Comparison of ENCODE assay signal across 1 cellular context in genomic region chr16:807345-808251, GRCh38.
TF ChIP-seq lines count a peak whose summit lies in the region.

No MANE protein-coding gene starts in this region.

TF ChIP-seq in HCT116, 20 proteins besides CTCF, POLR2A, EP300 and RAD21 (continued from another document):
- TF ChIP-seq ZBTB33 (IDR thresholded peaks at IDR 0.05; ENCODE audit: extremely low read depth, insufficient replicate concordance, low read length) (peak; percentile 44), EZH2phosphoT487 (IDR thresholded peaks at IDR 0.05; ENCODE audit: borderline replicate concordance) (no peak), CBX3 (IDR thresholded peaks at IDR 0.05; ENCODE audit: low read depth) (no peak), EGR1 (IDR thresholded peaks at IDR 0.05; ENCODE audit: low read depth) (peak; percentile 87), YY1 (IDR thresholded peaks at IDR 0.05; ENCODE audit: extremely low read depth, insufficient replicate concordance, low read depth, low read length) (peak; percentile 100), FOSL1 (IDR thresholded peaks at IDR 0.05; ENCODE audit: low read depth) (no peak), TCF7L2 (IDR thresholded peaks at IDR 0.05; ENCODE audit: borderline replicate concordance, extremely low read depth, insufficient read depth, insufficient read length) (peak; percentile 33)
TF ChIP-seq in HCT116: peak in this region for 8.
